In genomic region chr10:4867109-4867519, GRCh38 we compare ENCODE assay signal across 18 cellular contexts. TPM values are rescaled to one million over a fixed set of nuclear protein-coding genes. Genes with fewer than 3 reads are reported as not detected.
"Had no signal": no experiment of that assay in that cellular context is flagged by ENCODE, and none has a peak within 500 bp of the region (broad histone marks: within the 10 kb centered on the region; RNA-seq: fewer than 3 reads in every experiment).

No MANE protein-coding gene starts in this region.

- H3K27ac ChIP-seq: esophagus muscularis mucosa, left lung, parathyroid adenoma, spleen, upper lobe of right lung, VCaP had no signal

- H3K9me3 ChIP-seq: esophagus muscularis mucosa, left lung, right lobe of liver, spleen, upper lobe of right lung had no signal

- H3K27me3 ChIP-seq: esophagus muscularis mucosa, left lung, right lobe of liver, spleen, upper lobe of right lung had no signal

- H3K36me3 ChIP-seq: esophagus muscularis mucosa, left lung, spleen, upper lobe of right lung had no signal

- DNase-seq: activated CD8-positive, alpha-beta memory T cell treated with anti-CD3 and anti-CD28 coated beads, Interleukin-2, amount 50 U/mL, for 48 hours; activated CD8-positive, alpha-beta T cell treated with anti-CD3 and anti-CD28 coated beads for 36 hours; activated naive CD4-positive, alpha-beta T cell treated with anti-CD3 and anti-CD28 coated beads for 36 hours; cerebellar nuclear complex; foreskin fibroblast; glutamatergic neuron; left lung; right lobe of liver; spleen; stimulated activated CD4-positive, alpha-beta T cell treated with anti-CD3 and anti-CD28 coated beads, Interleukin-1b, Interleukin-23, amount 100 ng/mL, for 48 hours; substantia nigra; T-cell; upper lobe of right lung had no signal

- H3K79me2 ChIP-seq: parathyroid adenoma had no signal

- ATAC-seq: activated CD8-positive, alpha-beta T cell treated with anti-CD3 and anti-CD28 coated beads for 36 hours; left lung; stimulated activated memory B cell treated with anti-CD40 and anti-IgM and Interleukin-4, amounts not matched to agents 10 μg/mL and 1 μg/mL and 100 μg/mL, for 72 hours; T-cell; upper lobe of right lung had no signal

- H3K4me3 ChIP-seq: esophagus muscularis mucosa, left lung, right lobe of liver, spleen, upper lobe of right lung had no signal

- H2AFZ ChIP-seq: parathyroid adenoma had no signal

- H3K4me1 ChIP-seq: esophagus muscularis mucosa, left lung, parathyroid adenoma, right lobe of liver, spleen, upper lobe of right lung had no signal

RNA-seq across cellular contexts. Expression of gene AKR1E2, which starts 41.1 kb away (rescaled TPM):
- total RNA-seq: myocyte had no signal
